In the genomic region with DNA sequence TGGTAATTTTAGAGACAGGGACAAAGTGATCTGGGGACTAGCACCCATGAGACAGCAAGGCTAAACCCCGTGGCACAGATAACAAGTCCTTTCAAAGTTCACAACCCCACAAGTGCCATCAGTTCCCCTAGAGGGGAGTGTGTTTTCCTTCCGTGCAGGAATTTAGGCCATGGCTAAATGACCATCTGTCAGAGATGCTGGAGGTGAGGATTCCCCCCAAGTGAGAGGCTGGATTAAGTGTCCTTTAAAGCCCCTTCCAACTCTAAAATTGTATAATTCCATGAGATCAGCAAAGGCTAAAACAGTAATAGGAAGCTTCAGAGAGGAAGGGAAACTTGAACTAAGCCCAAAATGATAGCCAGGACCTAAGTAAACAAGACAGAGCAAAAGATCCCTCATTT, we compare ENCODE assay signal across 24 cellular contexts. TPM values are rescaled to one million over a fixed set of nuclear protein-coding genes. Genes with fewer than 3 reads are reported as not detected.
DNase-seq lines count a peak whose midpoint lies in the region; ATAC-seq and TF ChIP-seq lines count a peak whose summit lies in the region.
"Had no signal": no experiment of that assay in that cellular context is flagged by ENCODE, and none has a peak within 500 bp of the region (broad histone marks: within the 10 kb centered on the region; RNA-seq: fewer than 3 reads in every experiment).

No MANE protein-coding gene starts in this region.

- no peak overlapping the region for H3K4me2 ChIP-seq in neural progenitor cell
- H3K4me2 ChIP-seq: PC-9 had no signal

- no peaks in the 10 kb centered on the region for H3K4me1 ChIP-seq in neural progenitor cell
- H3K4me1 ChIP-seq: uterus had no signal

- H3K9me3 ChIP-seq in neural progenitor cell (ENCODE audit: low read depth), result no peaks in the 10 kb centered on the region
- H3K9me3 ChIP-seq: uterus had no signal

- TF ChIP-seq CTCF in nephron (IDR thresholded peaks at IDR 0.05; ENCODE audit: unreplicated experiment in 3 of 3), result no peak
- no peak for TF ChIP-seq CTCF in neural progenitor cell (IDR thresholded peaks at IDR 0.05)

- H3F3A ChIP-seq in neural progenitor cell (ENCODE audit: low read depth), result no peaks in the 10 kb centered on the region

- no peak overlapping the region for H3K4me3 Mint-ChIP-seq in effector memory CD8-positive, alpha-beta T cell
- H3K4me3 Mint-ChIP-seq in nephron (no peak overlapping the region), neural progenitor cell (no peak overlapping the region)
- H3K4me3 Mint-ChIP-seq: activated CD8-positive, alpha-beta T cell treated with anti-CD3 and anti-CD28 coated beads for 36 hours; CD4-positive, CD25-positive, alpha-beta regulatory T cell; T-helper 2 cell treated with Interferon-gamma antibody and Interleukin-4, amounts not matched to agents 5 μg/mL and 100 μg/mL, for 36 hours had no signal

- peaks cover 7% of the 10 kb centered on the region for H3K36me3 Mint-ChIP-seq in effector memory CD8-positive, alpha-beta T cell (ENCODE audit: insufficient read depth)
- H3K36me3 Mint-ChIP-seq in nephron (ENCODE audit: low read depth), result peaks cover 45% of the 10 kb centered on the region
- peaks cover 35% of the 10 kb centered on the region for H3K36me3 Mint-ChIP-seq in neural progenitor cell

- H2AFZ ChIP-seq in neural progenitor cell (replicated peaks), result no peak overlapping the region
- H2AFZ ChIP-seq: PC-9 had no signal

- no peaks in the 10 kb centered on the region for H3K27me3 Mint-ChIP-seq in effector memory CD8-positive, alpha-beta T cell
- H3K27me3 Mint-ChIP-seq in nephron (ENCODE audit: low read depth), result no peaks in the 10 kb centered on the region
- no peaks in the 10 kb centered on the region for H3K27me3 Mint-ChIP-seq in neural progenitor cell (ENCODE audit: insufficient read depth, low read depth)
- H3K27me3 Mint-ChIP-seq: activated CD8-positive, alpha-beta T cell treated with anti-CD3 and anti-CD28 coated beads for 36 hours; CD4-positive, CD25-positive, alpha-beta regulatory T cell had no signal

- no peak overlapping the region for H3K27ac ChIP-seq in neural progenitor cell
- H3K27ac ChIP-seq: PC-9, SK-N-MC, skin epidermis, uterus had no signal

- peak in 8 of 14 donors; percentile 3 to 91 (median 10) for DNase-seq in C1 segment of cervical spinal cord (lab: John Stamatoyannopoulos, UW)
- DNase-seq in NCI-H82 (lab: John Stamatoyannopoulos, UW), result peak; percentile 94
- DNase-seq in effector memory CD8-positive, alpha-beta T cell, result no peak
- DNase-seq in iPS-NIHi7 (ENCODE audit: extremely low spot score), result no peak
- no peak for DNase-seq in NCI-H187 treated with DMSO at 0.1 percent for 48 hours (lab: John Stamatoyannopoulos, UW)
- no peak for DNase-seq in neural progenitor cell (ENCODE audit: low spot score)
- DNase-seq: ACHN; activated CD8-positive, alpha-beta T cell treated with anti-CD3 and anti-CD28 coated beads for 36 hours; activated T-cell treated with anti-CD3 and anti-CD28 coated beads, Interleukin-2, amount 50 U/mL, for 48 hours; CD4-positive, CD25-positive, alpha-beta regulatory T cell; DMS53; erythroblast; HCEC 1CT; NCI-H1436 treated with DMSO at 0.1 percent for 48 hours; NCI-H774; occipital lobe; PC-9; uterus had no signal

- no peaks in the 10 kb centered on the region for H3K9me3 Mint-ChIP-seq in effector memory CD8-positive, alpha-beta T cell
- H3K9me3 Mint-ChIP-seq in nephron (no peaks in the 10 kb centered on the region), neural progenitor cell (no peaks in the 10 kb centered on the region)
- H3K9me3 Mint-ChIP-seq: activated CD8-positive, alpha-beta T cell treated with anti-CD3 and anti-CD28 coated beads for 36 hours; activated naive CD4-positive, alpha-beta T cell treated with anti-CD3 and anti-CD28 coated beads, Interleukin-2, amount 50 U/mL, for 72 hours; CD4-positive, CD25-positive, alpha-beta regulatory T cell; T-helper 2 cell treated with Interferon-gamma antibody and Interleukin-4, amounts not matched to agents 5 μg/mL and 100 μg/mL, for 36 hours had no signal

- peak overlapping the region; percentile 35 to 47 for H3K27ac Mint-ChIP-seq in effector memory CD8-positive, alpha-beta T cell
- H3K27ac Mint-ChIP-seq in nephron (peak overlapping the region in 2 of 3 experiments; percentile 15 to 20), neural progenitor cell (no peak overlapping the region)
- H3K27ac Mint-ChIP-seq: activated CD8-positive, alpha-beta T cell treated with anti-CD3 and anti-CD28 coated beads for 36 hours; T-helper 2 cell treated with Interferon-gamma antibody and Interleukin-4, amounts not matched to agents 5 μg/mL and 100 μg/mL, for 36 hours had no signal

- no peak overlapping the region for H3K9ac ChIP-seq in neural progenitor cell

- H3K27me3 ChIP-seq in neural progenitor cell, result no peaks in the 10 kb centered on the region
- H3K27me3 ChIP-seq: uterus had no signal

- no peak overlapping the region for H3K4me3 ChIP-seq in neural progenitor cell
- H3K4me3 ChIP-seq: PC-9, SK-N-MC, skin epidermis, uterus had no signal

- H3K4me1 Mint-ChIP-seq in effector memory CD8-positive, alpha-beta T cell (ENCODE audit: low read depth in 2 of 2), result peaks cover 20 to 34% of the 10 kb centered on the region in 2 donors
- H3K4me1 Mint-ChIP-seq in nephron, result peaks cover 16% of the 10 kb centered on the region
- H3K4me1 Mint-ChIP-seq in neural progenitor cell, result peaks cover 7% of the 10 kb centered on the region

- H3K79me2 ChIP-seq in neural progenitor cell (ENCODE audit: low read depth), result peaks cover 27% of the 10 kb centered on the region

- H3K36me3 ChIP-seq in neural progenitor cell, result no peaks in the 10 kb centered on the region
- H3K36me3 ChIP-seq: uterus had no signal

- ATAC-seq in effector memory CD8-positive, alpha-beta T cell (replicated peaks), result no peak
- ATAC-seq in GM19395 (IDR thresholded peaks at IDR 0.05; ENCODE audit: unreplicated experiment), result no peak
- ATAC-seq: activated CD8-positive, alpha-beta T cell treated with anti-CD3 and anti-CD28 coated beads for 36 hours; activated naive CD4-positive, alpha-beta T cell treated with anti-CD3 and anti-CD28 coated beads, Interleukin-2, amount 50 U/mL, for 72 hours had no signal

- peaks cover 20% of the 10 kb centered on the region for H4K20me1 ChIP-seq in neural progenitor cell (ENCODE audit: low read depth)

RNA-seq across cellular contexts. Expression of gene FEZ2, which starts 8.7 kb away (rescaled TPM):
- total RNA-seq in neural progenitor cell (ENCODE audit: low replicate concordance), result 51.9 and 70.7 TPM in 2 replicates

Comparison
In these comparisons a context has a peak if more than half of its experiments do, and no peak if none do; other contexts are left out.
1. DNase-seq: peak in C1 segment of cervical spinal cord (8 of 14) and NCI-H82 (single experiment); none in effector memory CD8-positive, alpha-beta T cell (0 of 3), iPS-NIHi7 (single experiment), NCI-H187 treated with DMSO at 0.1 percent for 48 hours (single experiment) and neural progenitor cell (single experiment).